In genomic region chr5:400282-401215, GRCh38 we compare ENCODE assay signal across 8 cellular contexts. TPM values are rescaled to one million over a fixed set of nuclear protein-coding genes. Genes with fewer than 3 reads are reported as not detected.
DNase-seq lines count a peak whose midpoint lies in the region; ATAC-seq and TF ChIP-seq lines count a peak whose summit lies in the region.

No MANE protein-coding gene starts in this region.

- no peaks in the 10 kb centered on the region for H3K9me2 ChIP-seq in DOHH2 (replicated peaks; ENCODE audit: control insufficient read depth, low read length)

- no peak overlapping the region for H3K4me3 Mint-ChIP-seq in CD4-positive, alpha-beta memory T cell

- ATAC-seq in GM21367 (IDR thresholded peaks at IDR 0.05; ENCODE audit: unreplicated experiment), result peak; percentile 13

- H3K27me3 Mint-ChIP-seq in CD4-positive, alpha-beta memory T cell, result peaks cover 28 to 29% of the 10 kb centered on the region in 2 donors

- H3K4me1 ChIP-seq in DOHH2 (ENCODE audit: control insufficient read depth, low read length) (peaks cover 97% of the 10 kb centered on the region), osteoblast (ENCODE audit: insufficient read depth, low read length) (peaks cover 35% of the 10 kb centered on the region)
- no peaks in the 10 kb centered on the region for H3K4me1 ChIP-seq in CD4-positive, alpha-beta memory T cell (ENCODE audit: insufficient read depth, low read length)

- H3K4me2 ChIP-seq in DOHH2 (ENCODE audit: low read length) (peak overlapping the region; percentile 97), osteoblast (ENCODE audit: insufficient read depth, low read length) (peak overlapping the region; percentile 70)

- POLR2A ChIA-PET in CD4-positive, alpha-beta memory T cell (lab: Charles Lee; ENCODE audit: partially characterized antibody), result interaction anchor here (1.5 kb wide), 1 partner anchor 26 kb away, joined by 3 read pairs; no protein-coding TSS in a partner anchor

- H3K27ac ChIP-seq in DOHH2 (ENCODE audit: low read depth, low read length), result peak overlapping the region; percentile 100
- peak overlapping the region in 1 of 2 donors; percentile 23 for H3K27ac ChIP-seq in coronary artery
- H3K27ac ChIP-seq in osteoblast (ENCODE audit: low read depth, low read length), result peak overlapping the region; percentile 100
- H3K27ac ChIP-seq in CD4-positive, alpha-beta memory T cell (ENCODE audit: low read depth, low read length), result no peak overlapping the region

- H4K20me1 ChIP-seq in DOHH2 (ENCODE audit: control insufficient read depth, insufficient read depth, low read depth, low read length), result no peaks in the 10 kb centered on the region
- H4K20me1 ChIP-seq in osteoblast (ENCODE audit: insufficient read depth, low read length), result no peaks in the 10 kb centered on the region

- TF ChIP-seq CTCF in DOHH2 (IDR thresholded peaks at IDR 0.05; ENCODE audit: low read depth, low read length, poor library complexity, severe bottlenecking) (no peak), coronary artery (IDR thresholded peaks at IDR 0.05) (no peak), osteoblast (IDR thresholded peaks at IDR 0.05; ENCODE audit: extremely low read depth, low read depth, low read length) (no peak)

- H3K27me3 ChIP-seq in DOHH2 (ENCODE audit: control insufficient read depth, low read length) (no peaks in the 10 kb centered on the region), osteoblast (ENCODE audit: insufficient read depth, low read length) (no peaks in the 10 kb centered on the region)
- H3K27me3 ChIP-seq in CD4-positive, alpha-beta memory T cell (ENCODE audit: insufficient read depth, low read length), result peaks cover 7% of the 10 kb centered on the region

- H3F3A ChIP-seq in DOHH2 (ENCODE audit: control insufficient read depth, insufficient read depth), result peaks cover 35% of the 10 kb centered on the region

- intact Hi-C loops in CD4-positive, alpha-beta memory T cell (cut with micrococcal nuclease), result no loop called here

- CTCF ChIA-PET in CD4-positive, alpha-beta memory T cell (lab: Charles Lee; ENCODE audit: partially characterized antibody), result no interaction called here

- no peaks in the 10 kb centered on the region for H3K36me3 Mint-ChIP-seq in CD4-positive, alpha-beta memory T cell

- H3K9me3 ChIP-seq in DOHH2 (ENCODE audit: control insufficient read depth, insufficient read depth, low read length) (no peaks in the 10 kb centered on the region), osteoblast (ENCODE audit: low read depth, low read length) (no peaks in the 10 kb centered on the region)
- no peaks in the 10 kb centered on the region for H3K9me3 ChIP-seq in CD4-positive, alpha-beta memory T cell (ENCODE audit: control insufficient read depth in 1 of 2, low read length in 2 of 2)

- no peaks in the 10 kb centered on the region for H3K4me1 Mint-ChIP-seq in CD4-positive, alpha-beta memory T cell

- no peak overlapping the region for H2AFZ ChIP-seq in osteoblast (ENCODE audit: low read length)

- DNase-seq in MV-4-11 (lab: John Stamatoyannopoulos, UW) (peak; percentile 42), coronary artery (ENCODE audit: low spot score) (no peak), osteoblast (ENCODE audit: insufficient read length, low spot score, missing footprints) (peak; percentile 96), HK-2 (ENCODE audit: unreplicated experiment) (no peak)
- no peak for DNase-seq in activated CD4-positive, alpha-beta T cell treated with anti-CD3 and anti-CD28 coated beads, Interleukin-2, amount 50 U/mL, for 1 hour
- no peak for DNase-seq in CD4-positive, alpha-beta memory T cell

- peaks cover 0 to 2% (median 0%) of the 10 kb centered on the region in 8 donors for H3K9me3 Mint-ChIP-seq in CD4-positive, alpha-beta memory T cell

- H3K4me3 ChIP-seq in DOHH2 (ENCODE audit: low read length) (peak overlapping the region; percentile 74), coronary artery (peak overlapping the region; percentile 56), osteoblast (ENCODE audit: insufficient read depth, low read length) (peak overlapping the region; percentile 52)
- H3K4me3 ChIP-seq in CD4-positive, alpha-beta memory T cell (ENCODE audit: low read length in 2 of 2), result no peak overlapping the region

- H3K36me3 ChIP-seq in DOHH2 (ENCODE audit: control insufficient read depth, low read length) (peaks cover 34% of the 10 kb centered on the region), osteoblast (ENCODE audit: insufficient read depth, low read length) (peaks cover 40% of the 10 kb centered on the region)
- no peaks in the 10 kb centered on the region for H3K36me3 ChIP-seq in CD4-positive, alpha-beta memory T cell (ENCODE audit: insufficient read depth, low read length)

- H3K79me2 ChIP-seq in DOHH2 (ENCODE audit: control insufficient read depth, low read length) (no peaks in the 10 kb centered on the region), osteoblast (ENCODE audit: insufficient read depth, low read length) (peaks cover 35% of the 10 kb centered on the region)

- H3K27ac Mint-ChIP-seq in CD4-positive, alpha-beta memory T cell, result no peak overlapping the region

RNA-seq across cellular contexts. Expression of gene EXOC3, which starts 42.4 kb away (rescaled TPM):
- 39.8 and 49.2 TPM in 2 replicates for total RNA-seq in osteoblast
- total RNA-seq in CD4-positive, alpha-beta memory T cell, result 10 to 100 TPM; 83.0 to 96.1 TPM
- 10 to 100 TPM; 32.0 to 42.8 TPM for polyA plus RNA-seq in CD4-positive, alpha-beta memory T cell

Comparison
In these comparisons a context has a peak if more than half of its experiments do, and no peak if none do; other contexts are left out.
1. H3K4me3 ChIP-seq: peak in DOHH2 (single experiment), coronary artery (single experiment) and osteoblast (single experiment); none in CD4-positive, alpha-beta memory T cell (0 of 2).
2. DNase-seq: peak in MV-4-11 (single experiment) and osteoblast (single experiment); none in coronary artery (single experiment), HK-2 (single experiment), activated CD4-positive, alpha-beta T cell treated with anti-CD3 and anti-CD28 coated beads, Interleukin-2, amount 50 U/mL, for 1 hour (single experiment) and CD4-positive, alpha-beta memory T cell (0 of 5).